Comparison of ENCODE assay signal across 8 cellular contexts in the genomic region with DNA sequence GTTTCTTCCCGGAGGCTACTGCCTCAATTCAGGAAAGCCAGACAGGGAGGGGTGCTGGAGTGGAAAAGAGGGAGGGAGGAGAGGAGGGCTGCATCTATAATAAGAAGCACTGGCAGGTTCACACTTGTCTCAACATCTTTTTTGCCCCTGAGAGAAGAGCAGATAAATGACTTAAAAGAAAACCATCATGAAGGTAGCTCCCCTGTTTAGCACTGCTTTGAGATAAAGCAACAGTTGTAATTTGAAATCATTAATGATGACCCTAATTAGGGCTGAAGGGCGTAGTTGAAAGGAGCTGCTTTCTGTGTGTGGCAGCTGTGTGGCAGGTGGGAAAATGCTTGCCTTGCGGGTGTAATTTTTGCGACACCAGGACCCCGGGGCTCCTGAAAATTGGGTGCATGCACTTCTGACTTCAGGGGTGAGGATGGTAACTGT.
DNase-seq lines count a peak whose midpoint lies in the region; ATAC-seq and TF ChIP-seq lines count a peak whose summit lies in the region.

No MANE protein-coding gene starts in this region.

- H3K36me3 ChIP-seq in SK-N-MC (ENCODE audit: insufficient read depth, low read length) (no peaks in the 10 kb centered on the region), rectal smooth muscle tissue (ENCODE audit: control insufficient read depth, insufficient read depth, low read length) (no peaks in the 10 kb centered on the region)

- H3K4me1 ChIP-seq in H9 (ENCODE audit: insufficient read depth, low read length) = peaks cover 7% of the 10 kb centered on the region; the same call in 1 of the 2 replicates
- H3K4me1 ChIP-seq in rectal smooth muscle tissue (ENCODE audit: control insufficient read depth, insufficient read depth, low read length) = peaks cover 34% of the 10 kb centered on the region

- H4K8ac ChIP-seq in H9 (replicated peaks; ENCODE audit: insufficient read length, low read depth, low read length) = no peak overlapping the region

- H3K4me3 ChIP-seq in SK-N-MC = peak overlapping the region; percentile 85
- H3K4me3 ChIP-seq in rectal smooth muscle tissue (ENCODE audit: low read length) = peak overlapping the region; percentile 87

- H3K18ac ChIP-seq in H9 (ENCODE audit: insufficient read length, low read depth, low read length) = no peak overlapping the region

- WGBS in H9 (ENCODE audit: extremely low coverage, insufficient read length, low lambda C conversion rate) = no CpG with 5 or more reads among the region's 5 CpGs

- peak overlapping the region; percentile 86 to 91 for H3K4me3 Mint-ChIP-seq in H9

- H3K9ac ChIP-seq in H9 (ENCODE audit: extremely low read depth, insufficient read length, low read length) (no peak overlapping the region), SK-N-MC (ENCODE audit: insufficient read length) (no peak overlapping the region), rectal smooth muscle tissue (ENCODE audit: low read length) (peak overlapping the region; percentile 28)

- DNase-seq in H9 (no peak), SK-N-MC (ENCODE audit: low read depth, low spot score) (no peak), left cardiac atrium (peak; percentile 49), GM13976 (ENCODE audit: low spot score) (no peak), NCI-H510A treated with DMSO at 0.1 percent for 48 hours (lab: John Stamatoyannopoulos, UW) (no peak), cortex of kidney (lab: John Stamatoyannopoulos, UW) (no peak)

- H3K27me3 Mint-ChIP-seq in H9 (ENCODE audit: low read depth) = peaks cover 12% of the 10 kb centered on the region

- intact Hi-C loops in left cardiac atrium (cut with DNase I) = loop anchor here in 1 of 2 donors (5.0 to 10.0 kb wide), 2 partner anchors 41 to 91 kb away; no protein-coding TSS in a partner anchor

- no peak overlapping the region for H3T11ph ChIP-seq in H9 (ENCODE audit: low read length)

- no peak overlapping the region for H4K5ac ChIP-seq in H9 (ENCODE audit: insufficient read length, low read depth, low read length)

- H2BK12ac ChIP-seq in H9 (ENCODE audit: insufficient read length, low read depth, low read length) = no peak overlapping the region

- H3K4me2 ChIP-seq in H9 (ENCODE audit: insufficient read depth, insufficient read length, low read length) = peak overlapping the region; percentile 94

- H2BK20ac ChIP-seq in H9 (ENCODE audit: low read depth, low read length, poor library complexity, severe bottlenecking) = no peak overlapping the region

- H3K23me2 ChIP-seq in H9 (ENCODE audit: insufficient read length, low read depth, low read length, poor library complexity, severe bottlenecking) = peaks cover 19% of the 10 kb centered on the region

- no peaks in the 10 kb centered on the region; a peak in 1 of 7 replicates for H3K36me3 Mint-ChIP-seq in H9 (ENCODE audit: insufficient read depth in 1 of 3, low read depth in 3 of 3)

- no peaks in the 10 kb centered on the region; the same call in 1 of the 2 replicates for H3K27me3 ChIP-seq in H9 (ENCODE audit: insufficient read depth, low read length)
- H3K27me3 ChIP-seq in rectal smooth muscle tissue (ENCODE audit: control insufficient read depth, insufficient read depth, low read length) = no peaks in the 10 kb centered on the region

- in situ Hi-C loops in GM13976 (cut with MboI; ENCODE audit: low sequenced_read_pairs, unreplicated experiment) = no loop called here

- no peak overlapping the region for H4K91ac ChIP-seq in H9 (ENCODE audit: insufficient read length, low read depth, low read length)

- H3K79me1 ChIP-seq in H9 (ENCODE audit: insufficient read depth, low read depth, low read length, poor library complexity, severe bottlenecking) = no peaks in the 10 kb centered on the region

- H2BK15ac ChIP-seq in H9 (ENCODE audit: low read depth, low read length) = no peak overlapping the region

- H2BK120ac ChIP-seq in H9 (ENCODE audit: low read depth, low read length, poor library complexity, severe bottlenecking) = no peak overlapping the region

- H3K56ac ChIP-seq in H9 (ENCODE audit: insufficient read length, low read depth, low read length) = no peak overlapping the region

- no peak overlapping the region for H3K4ac ChIP-seq in H9 (ENCODE audit: low read depth, low read length)

- no peaks in the 10 kb centered on the region for H3K9me3 Mint-ChIP-seq in H9

- no peak overlapping the region for H3K14ac ChIP-seq in H9 (ENCODE audit: insufficient read depth, low read length)

- H3K9me3 ChIP-seq in H9 (ENCODE audit: control insufficient read depth, low read depth, low read length) = no peaks in the 10 kb centered on the region
- H3K9me3 ChIP-seq in SK-N-MC (ENCODE audit: low read depth, low read length) = no peaks in the 10 kb centered on the region

- peaks cover 40 to 43% of the 10 kb centered on the region in 2 experiments for H3K4me1 Mint-ChIP-seq in H9

- no peak overlapping the region for H2BK5ac ChIP-seq in H9 (ENCODE audit: insufficient read length, low read length)

- peaks cover 2% of the 10 kb centered on the region for H4K20me1 ChIP-seq in H9 (ENCODE audit: control insufficient read depth, insufficient read depth, insufficient read length)

- H2AK5ac ChIP-seq in H9 (ENCODE audit: insufficient read length, low read length) = no peak overlapping the region

- TF ChIP-seq CTCF in H9 (conservative IDR thresholded peaks at IDR 0.05) (no peak), GM13976 (IDR thresholded peaks at IDR 0.05; ENCODE audit: borderline replicate concordance, control extremely low read depth, extremely low read depth, insufficient read depth, missing control alignments) (no peak)

- H2AFZ ChIP-seq in H9 (ENCODE audit: low read length) = no peak overlapping the region

- no peak overlapping the region for H3K27ac Mint-ChIP-seq in H9

- no peak overlapping the region for H3K23ac ChIP-seq in H9 (ENCODE audit: insufficient read length, low read depth, low read length)

- no peaks in the 10 kb centered on the region for H3K79me2 ChIP-seq in H9 (ENCODE audit: insufficient read depth, low read length)

- ATAC-seq in left cardiac atrium = peak in 1 of 2 donors; percentile 31
- no peak for ATAC-seq in GM18909 (IDR thresholded peaks at IDR 0.05; ENCODE audit: poor library complexity, unreplicated experiment)

- no peak overlapping the region for H3K27ac ChIP-seq in H9 (ENCODE audit: insufficient read length, low read depth, low read length)
- no peak overlapping the region for H3K27ac ChIP-seq in SK-N-MC
- H3K27ac ChIP-seq in rectal smooth muscle tissue (ENCODE audit: low read depth, low read length) = peak overlapping the region; percentile 97
